Comparison of ENCODE assay signal across 1 cellular context in the genomic region with DNA sequence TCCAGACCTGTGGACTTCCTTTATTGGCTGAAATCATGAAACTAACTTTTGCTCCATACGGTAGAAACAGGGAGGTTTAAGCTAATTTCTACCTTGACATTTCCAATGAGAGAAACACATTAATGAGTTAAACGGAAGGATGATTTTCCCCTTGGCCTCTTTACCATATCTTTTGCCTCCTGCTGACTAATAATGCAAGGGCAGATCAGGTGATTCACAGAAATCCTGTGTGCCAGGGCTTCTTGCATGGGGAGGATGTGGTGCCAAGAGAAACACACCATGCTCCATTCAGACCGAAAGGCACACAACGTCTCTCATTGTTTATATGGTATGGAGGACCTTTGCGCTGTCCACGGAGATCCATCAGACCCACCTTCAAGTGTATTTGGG.
TF ChIP-seq lines count a peak whose summit lies in the region.

No MANE protein-coding gene starts in this region.

TF ChIP-seq in HepG2, 621 proteins besides CTCF, POLR2A, EP300 and RAD21:
- TF ChIP-seq MEIS2 (CRISPR knock-in tag; IDR thresholded peaks at IDR 0.05) (no peak), ZNF33A (CRISPR knock-in tag; IDR thresholded peaks at IDR 0.05; ENCODE audit: borderline replicate concordance) (no peak), MTF2 (CRISPR knock-in tag; IDR thresholded peaks at IDR 0.05; ENCODE audit: borderline replicate concordance) (no peak)
- TF ChIP-seq, protein P1, sequence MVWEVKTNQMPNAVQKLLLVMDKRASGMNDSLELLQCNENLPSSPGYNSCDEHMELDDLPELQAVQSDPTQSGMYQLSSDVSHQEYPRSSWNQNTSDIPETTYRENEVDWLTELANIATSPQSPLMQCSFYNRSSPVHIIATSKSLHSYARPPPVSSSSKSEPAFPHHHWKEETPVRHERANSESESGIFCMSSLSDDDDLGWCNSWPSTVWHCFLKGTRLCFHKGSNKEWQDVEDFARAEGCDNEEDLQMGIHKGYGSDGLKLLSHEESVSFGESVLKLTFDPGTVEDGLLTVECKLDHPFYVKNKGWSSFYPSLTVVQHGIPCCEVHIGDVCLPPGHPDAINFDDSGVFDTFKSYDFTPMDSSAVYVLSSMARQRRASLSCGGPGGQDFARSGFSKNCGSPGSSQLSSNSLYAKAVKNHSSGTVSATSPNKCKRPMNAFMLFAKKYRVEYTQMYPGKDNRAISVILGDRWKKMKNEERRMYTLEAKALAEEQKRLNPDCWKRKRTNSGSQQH (CRISPR knock-in tag; IDR thresholded peaks at IDR 0.05; ENCODE audit: low read depth), result no peak
TF ChIP-seq in HepG2: peak in this region for 0.
